In the genomic region with DNA sequence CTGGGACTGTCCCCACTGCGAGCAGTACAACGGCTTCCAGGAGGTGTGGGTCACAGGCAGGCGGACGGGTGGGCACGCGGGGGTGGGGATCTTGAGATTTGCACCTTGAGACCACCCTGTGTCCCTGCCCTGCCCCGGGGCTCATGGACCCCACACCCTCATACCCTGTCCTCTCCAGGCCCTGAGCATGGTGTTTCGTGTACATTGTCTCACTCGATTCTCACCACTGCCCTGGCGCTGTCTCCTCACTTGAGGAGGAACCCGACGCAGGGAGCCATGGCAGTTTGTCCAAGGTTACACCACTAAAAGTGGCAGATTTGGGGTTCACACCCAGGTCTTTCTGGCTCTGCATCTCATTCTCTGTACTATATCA, we compare ENCODE assay signal across 21 cellular contexts.
"Had no signal": no experiment of that assay in that cellular context is flagged by ENCODE, and none has a peak within 500 bp of the region (broad histone marks: within the 10 kb centered on the region; RNA-seq: fewer than 3 reads in every experiment).

No MANE protein-coding gene starts in this region.

- H3K4me3 Mint-ChIP-seq: activated CD4-positive, alpha-beta T cell treated with anti-CD3 and anti-CD28 coated beads for 36 hours; activated naive CD8-positive, alpha-beta T cell treated with anti-CD3 and anti-CD28 coated beads for 36 hours; activated T-cell treated with anti-CD3 and anti-CD28 coated beads, Interleukin-2, amount 50 U/mL, for 24 hours; activated T-helper 17 cell treated with anti-CD3 and anti-CD28 coated beads, Interleukin-2, amount 50 U/mL, for 72 hours; nephron progenitor cell; stimulated activated naive B cell treated with anti-CD40 and anti-IgM and Interleukin-4, amounts not matched to agents 10 μg/mL and 1 μg/mL and 100 μg/mL, for 72 hours; T-cell had no signal

- H3K27ac Mint-ChIP-seq: activated CD4-positive, alpha-beta T cell treated with anti-CD3 and anti-CD28 coated beads for 36 hours; activated naive CD8-positive, alpha-beta T cell treated with anti-CD3 and anti-CD28 coated beads for 36 hours; activated T-cell treated with anti-CD3 and anti-CD28 coated beads, Interleukin-2, amount 50 U/mL, for 24 hours; activated T-helper 17 cell treated with anti-CD3 and anti-CD28 coated beads, Interleukin-2, amount 50 U/mL, for 72 hours; nephron progenitor cell; stimulated activated naive B cell treated with anti-CD40 and anti-IgM and Interleukin-4, amounts not matched to agents 10 μg/mL and 1 μg/mL and 100 μg/mL, for 72 hours; T-cell had no signal

- H3K4me3 ChIP-seq: cardiac muscle cell, lung, sigmoid colon, smooth muscle cell, transverse colon had no signal

- H3K9me3 Mint-ChIP-seq: activated naive CD8-positive, alpha-beta T cell treated with anti-CD3 and anti-CD28 coated beads for 36 hours; activated T-cell treated with anti-CD3 and anti-CD28 coated beads, Interleukin-2, amount 50 U/mL, for 24 hours; activated T-helper 17 cell treated with anti-CD3 and anti-CD28 coated beads, Interleukin-2, amount 50 U/mL, for 72 hours; nephron progenitor cell; stimulated activated naive B cell treated with anti-CD40 and anti-IgM and Interleukin-4, amounts not matched to agents 10 μg/mL and 1 μg/mL and 100 μg/mL, for 72 hours; T-cell had no signal

- H3K9me3 ChIP-seq: sigmoid colon, transverse colon had no signal

- H3K4me2 ChIP-seq: smooth muscle cell had no signal

- ATAC-seq: activated CD4-positive, alpha-beta T cell treated with anti-CD3 and anti-CD28 coated beads for 36 hours; activated T-helper 17 cell treated with anti-CD3 and anti-CD28 coated beads, Interleukin-2, amount 50 U/mL, for 72 hours; stimulated activated naive B cell treated with anti-CD40 and anti-IgM and Interleukin-4, amounts not matched to agents 10 μg/mL and 1 μg/mL and 100 μg/mL, for 72 hours; T-cell had no signal

- H3K27me3 Mint-ChIP-seq: activated CD4-positive, alpha-beta T cell treated with anti-CD3 and anti-CD28 coated beads for 36 hours; activated naive CD8-positive, alpha-beta T cell treated with anti-CD3 and anti-CD28 coated beads for 36 hours; activated T-cell treated with anti-CD3 and anti-CD28 coated beads, Interleukin-2, amount 50 U/mL, for 24 hours; activated T-helper 17 cell treated with anti-CD3 and anti-CD28 coated beads, Interleukin-2, amount 50 U/mL, for 72 hours; stimulated activated naive B cell treated with anti-CD40 and anti-IgM and Interleukin-4, amounts not matched to agents 10 μg/mL and 1 μg/mL and 100 μg/mL, for 72 hours; T-cell had no signal

- H3K27ac ChIP-seq: cardiac muscle cell, epithelial cell of prostate, sigmoid colon, transverse colon had no signal

- DNase-seq: activated CD4-positive, alpha-beta T cell treated with anti-CD3 and anti-CD28 coated beads for 36 hours; activated CD4-positive, alpha-beta T cell treated with anti-CD3 and anti-CD28 coated beads, Interleukin-2, amount 50 U/mL, for 4 hours; activated CD8-positive, alpha-beta memory T cell treated with anti-CD3 and anti-CD28 coated beads for 24 hours; activated CD8-positive, alpha-beta memory T cell treated with anti-CD3 and anti-CD28 coated beads, Interleukin-2, amount 50 U/mL, for 4 hours; activated naive CD8-positive, alpha-beta T cell treated with anti-CD3 and anti-CD28 coated beads for 36 hours; activated T-cell treated with anti-CD3 and anti-CD28 coated beads, Interleukin-2, amount 50 U/mL, for 24 hours; kidney; nephron progenitor cell; retina; sigmoid colon; stimulated activated CD4-positive, alpha-beta T cell treated with anti-CD3 and anti-CD28 coated beads, Interleukin-15, amount 100 ng/mL, for 24 hours; stimulated activated naive B cell treated with anti-CD40 and anti-IgM and Interleukin-4, amounts not matched to agents 10 μg/mL and 1 μg/mL and 100 μg/mL, for 72 hours; T-cell; transverse colon had no signal

- FAIRE-seq: kidney, TTC549, urothelium cell line had no signal

- H3K27me3 ChIP-seq: cardiac muscle cell, sigmoid colon, transverse colon had no signal
